ENCODE assay signal across 10 cellular contexts in genomic region chr1:66933887-66934700, GRCh38. TPM values are rescaled to one million over a fixed set of nuclear protein-coding genes. Genes with fewer than 3 reads are reported as not detected.
DNase-seq lines count a peak whose midpoint lies in the region; ATAC-seq and TF ChIP-seq lines count a peak whose summit lies in the region.
"Had no signal": no experiment of that assay in that cellular context is flagged by ENCODE, and none has a peak within 500 bp of the region (broad histone marks: within the 10 kb centered on the region; RNA-seq: fewer than 3 reads in every experiment).

No MANE protein-coding gene starts in this region.

- H3K27me3 Mint-ChIP-seq in WTC11 (ENCODE audit: low read depth) (no peaks in the 10 kb centered on the region), immature natural killer cell (ENCODE audit: low read depth in 3 of 3) (peaks cover 6 to 7% (median 7%) of the 10 kb centered on the region in 3 donors)

- POLR2A ChIA-PET in WTC11 (lab: Charles Lee), result interaction anchor here (0.7 to 1.8 kb wide), 3 partner anchors 9 to 628 kb away, joined by 3 to 5 read pairs (median 4); partner anchors contain the start of gene MIER1

- H3K4me3 Mint-ChIP-seq in WTC11 (no peak overlapping the region; the same call in 1 of the 2 replicates), immature natural killer cell (peak overlapping the region; percentile 64 to 84 (median 70))

- intact Hi-C loops in right cardiac atrium (cut with DNase I) (no loop called here), left ventricle myocardium superior (cut with micrococcal nuclease) (no loop called here), prostate gland (cut with DNase I) (loop anchor here (5.0 kb wide), 1 partner anchor 118 kb away; the partner anchor contains the start of gene SLC35D1)

- no peaks in the 10 kb centered on the region for H3K36me3 ChIP-seq in prostate gland

- CTCF ChIA-PET in WTC11 (lab: Charles Lee), result interaction anchor here (1.1 to 1.4 kb wide), 3 partner anchors 9 to 278 kb away, joined by 3 read pairs; partner anchors contain the start of genes DNAI4 and MIER1

- H3K9me3 Mint-ChIP-seq in WTC11, result no peaks in the 10 kb centered on the region
- no peaks in the 10 kb centered on the region for H3K9me3 Mint-ChIP-seq in immature natural killer cell

- DNase-seq in right cardiac atrium (no peak), left ventricle myocardium superior (no peak), WTC11 (ENCODE audit: low spot score) (no peak), immature natural killer cell (no peak), C1 segment of cervical spinal cord (lab: John Stamatoyannopoulos, UW) (no peak), prostate gland (ENCODE audit: low spot score) (no peak), GOT3 (lab: John Stamatoyannopoulos, UW) (no peak)
- DNase-seq: kidney, NCI-H446 treated with DMSO at 0.1 percent for 48 hours had no signal

- no peak for ATAC-seq in right cardiac atrium
- no peak for ATAC-seq in left ventricle myocardium superior
- no peak for ATAC-seq in WTC11
- ATAC-seq in GM19324 (IDR thresholded peaks at IDR 0.05; ENCODE audit: low FRiP score, unreplicated experiment), result no peak

- H3K36me3 Mint-ChIP-seq in WTC11, result no peaks in the 10 kb centered on the region
- H3K36me3 Mint-ChIP-seq in immature natural killer cell, result no peaks in the 10 kb centered on the region

- H3K27ac ChIP-seq in right cardiac atrium (ENCODE audit: low read length) (no peak overlapping the region), prostate gland (no peak overlapping the region)

- TF ChIP-seq CTCF in WTC11 (IDR thresholded peaks at IDR 0.05) (no peak), prostate gland (IDR thresholded peaks at IDR 0.05) (no peak)

- H3K27me3 ChIP-seq in right cardiac atrium (ENCODE audit: control insufficient read depth, insufficient read depth) (no peaks in the 10 kb centered on the region), prostate gland (replicated peaks; ENCODE audit: insufficient read depth) (no peaks in the 10 kb centered on the region)

- 71% methylated on average over 7 of the region's 7 CpGs for WGBS in right cardiac atrium
- WGBS in prostate gland, result 68% methylated on average over 7 of the region's 7 CpGs

- H3K4me3 ChIP-seq in right cardiac atrium (ENCODE audit: low read length), result peak overlapping the region; percentile 13
- H3K4me3 ChIP-seq in prostate gland, result no peak overlapping the region

- H3K9me3 ChIP-seq in right cardiac atrium (ENCODE audit: control insufficient read depth, low read length), result no peaks in the 10 kb centered on the region
- no peaks in the 10 kb centered on the region for H3K9me3 ChIP-seq in prostate gland

- H3K4me1 Mint-ChIP-seq in WTC11 (peaks cover 50% of the 10 kb centered on the region), immature natural killer cell (peaks cover 81 to 94% of the 10 kb centered on the region in 2 donors)

- peak overlapping the region; percentile 60; the same call in 1 of the 2 replicates for H3K27ac Mint-ChIP-seq in WTC11
- peak overlapping the region; percentile 60 to 94 (median 83) for H3K27ac Mint-ChIP-seq in immature natural killer cell

- peaks cover 5% of the 10 kb centered on the region for H3K4me1 ChIP-seq in right cardiac atrium (ENCODE audit: control insufficient read depth, insufficient read depth, low read length)
- H3K4me1 ChIP-seq in prostate gland (replicated peaks), result no peaks in the 10 kb centered on the region

- no peak for TF ChIP-seq POLR2A in prostate gland (IDR thresholded peaks at IDR 0.05)

TF ChIP-seq in WTC11, 78 proteins besides CTCF, POLR2A, EP300 and RAD21 (continues in another document):
- TF ChIP-seq PREB (CRISPR knock-in tag; IDR thresholded peaks at IDR 0.05; ENCODE audit: borderline replicate concordance) (no peak), ESRRA (CRISPR knock-in tag; IDR thresholded peaks at IDR 0.05; ENCODE audit: borderline replicate concordance) (no peak), TEAD1 (CRISPR knock-in tag; IDR thresholded peaks at IDR 0.05) (no peak), TCF7 (CRISPR knock-in tag; IDR thresholded peaks at IDR 0.05; ENCODE audit: low read depth) (no peak), E2F5 (CRISPR knock-in tag; IDR thresholded peaks at IDR 0.05) (no peak), ATF6 (CRISPR knock-in tag; IDR thresholded peaks at IDR 0.05) (no peak), SMAD3 (CRISPR knock-in tag; IDR thresholded peaks at IDR 0.05; ENCODE audit: borderline replicate concordance) (no peak)
- TF ChIP-seq, protein P1, sequence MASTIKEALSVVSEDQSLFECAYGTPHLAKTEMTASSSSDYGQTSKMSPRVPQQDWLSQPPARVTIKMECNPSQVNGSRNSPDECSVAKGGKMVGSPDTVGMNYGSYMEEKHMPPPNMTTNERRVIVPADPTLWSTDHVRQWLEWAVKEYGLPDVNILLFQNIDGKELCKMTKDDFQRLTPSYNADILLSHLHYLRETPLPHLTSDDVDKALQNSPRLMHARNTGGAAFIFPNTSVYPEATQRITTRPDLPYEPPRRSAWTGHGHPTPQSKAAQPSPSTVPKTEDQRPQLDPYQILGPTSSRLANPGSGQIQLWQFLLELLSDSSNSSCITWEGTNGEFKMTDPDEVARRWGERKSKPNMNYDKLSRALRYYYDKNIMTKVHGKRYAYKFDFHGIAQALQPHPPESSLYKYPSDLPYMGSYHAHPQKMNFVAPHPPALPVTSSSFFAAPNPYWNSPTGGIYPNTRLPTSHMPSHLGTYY (CRISPR knock-in tag; IDR thresholded peaks at IDR 0.05), result no peak
- TF ChIP-seq, protein P2, sequence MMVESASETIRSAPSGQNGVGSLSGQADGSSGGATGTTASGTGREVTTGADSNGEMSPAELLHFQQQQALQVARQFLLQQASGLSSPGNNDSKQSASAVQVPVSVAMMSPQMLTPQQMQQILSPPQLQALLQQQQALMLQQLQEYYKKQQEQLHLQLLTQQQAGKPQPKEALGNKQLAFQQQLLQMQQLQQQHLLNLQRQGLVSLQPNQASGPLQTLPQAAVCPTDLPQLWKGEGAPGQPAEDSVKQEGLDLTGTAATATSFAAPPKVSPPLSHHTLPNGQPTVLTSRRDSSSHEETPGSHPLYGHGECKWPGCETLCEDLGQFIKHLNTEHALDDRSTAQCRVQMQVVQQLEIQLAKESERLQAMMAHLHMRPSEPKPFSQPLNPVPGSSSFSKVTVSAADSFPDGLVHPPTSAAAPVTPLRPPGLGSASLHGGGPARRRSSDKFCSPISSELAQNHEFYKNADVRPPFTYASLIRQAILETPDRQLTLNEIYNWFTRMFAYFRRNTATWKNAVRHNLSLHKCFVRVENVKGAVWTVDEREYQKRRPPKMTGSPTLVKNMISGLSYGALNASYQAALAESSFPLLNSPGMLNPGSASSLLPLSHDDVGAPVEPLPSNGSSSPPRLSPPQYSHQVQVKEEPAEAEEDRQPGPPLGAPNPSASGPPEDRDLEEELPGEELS (CRISPR knock-in tag; IDR thresholded peaks at IDR 0.05), result no peak

RNA-seq across cellular contexts. Expression of gene MIER1, which starts 9.3 kb away (rescaled TPM):
- total RNA-seq in right cardiac atrium, result 10 to 100 TPM; 19.2 to 26.9 (median 22.8) TPM
- polyA plus RNA-seq in right cardiac atrium, result 8.9 TPM
- 19.1 TPM for total RNA-seq in left ventricle myocardium superior
- 30.0 to 31.0 TPM (median 30.4 TPM) in 3 replicates for total RNA-seq in WTC11 (2021)
- 10 to 100 TPM; 24.0 to 48.7 (median 42.0) TPM for polyA plus RNA-seq in immature natural killer cell
- 10 to 100 TPM; 22.2 to 45.6 TPM for total RNA-seq in prostate gland

RNA-seq across cellular contexts. Expression of gene DNAI4, which starts 9.4 kb away (rescaled TPM):
- total RNA-seq in right cardiac atrium (10 to 100 TPM; 18.6 to 27.0 (median 23.9) TPM), left ventricle myocardium superior (8.4 TPM), WTC11 (2021) (1.6 to 2.7 TPM (median 2.1 TPM) in 3 replicates), prostate gland (1 to 10 TPM; 8.0 to 8.5 TPM)
- polyA plus RNA-seq in right cardiac atrium (1.8 TPM), immature natural killer cell (under 1 TPM in 2 of 3 donors, not detected in 1; 0.27 to 0.57 TPM)
